ENCODE assay signal across 2 cellular contexts in the genomic region with DNA sequence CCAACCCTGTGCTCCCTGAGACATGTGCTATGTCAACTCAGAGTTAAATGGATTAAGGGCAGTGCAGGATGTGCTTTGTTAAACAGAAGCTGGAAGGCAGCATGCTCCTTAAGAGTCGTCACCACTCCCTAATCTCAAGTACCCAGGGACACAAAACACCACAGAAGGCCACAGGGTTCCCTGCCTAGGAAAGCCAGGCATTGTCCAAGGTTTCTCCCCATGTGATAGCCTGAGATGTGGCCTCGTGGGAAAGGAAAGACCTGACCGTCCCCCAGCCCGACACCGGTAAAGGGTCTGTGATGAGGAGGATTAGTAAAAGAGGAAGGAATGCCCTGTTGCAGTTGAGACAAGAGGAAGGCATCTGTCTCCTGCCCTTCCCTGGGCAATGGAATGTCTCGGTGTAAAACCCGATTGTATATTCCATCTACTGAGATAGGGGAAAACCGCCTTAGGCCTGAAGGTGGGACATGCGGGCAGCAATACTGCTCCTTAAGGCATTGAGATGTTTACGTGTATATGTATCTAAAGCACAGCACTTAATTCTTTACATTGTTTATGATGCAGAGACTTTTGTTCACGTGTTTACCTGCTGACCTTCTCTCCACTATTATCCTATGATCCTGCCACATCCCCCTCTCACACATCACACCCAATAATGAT. TPM values are rescaled to one million over a fixed set of nuclear protein-coding genes. Genes with fewer than 3 reads are reported as not detected.
"Had no signal": no experiment of that assay in that cellular context is flagged by ENCODE, and none has a peak within 500 bp of the region (broad histone marks: within the 10 kb centered on the region; RNA-seq: fewer than 3 reads in every experiment).

No MANE protein-coding gene starts in this region.

RNA-seq across cellular contexts. Expression of a gene that starts 28.0 kb away (rescaled TPM):
- total RNA-seq: SJSA1 had no signal
- polyA plus RNA-seq: IgD-negative memory B cell had no signal

RNA-seq across cellular contexts. Expression of a gene that starts 48.8 kb away (rescaled TPM):
- polyA plus RNA-seq: IgD-negative memory B cell had no signal
